14 cellular contexts compared by ENCODE assay signal in genomic region chr7:90710466-90710850, GRCh38.
DNase-seq lines count a peak whose midpoint lies in the region; ATAC-seq and TF ChIP-seq lines count a peak whose summit lies in the region.
"Had no signal": no experiment of that assay in that cellular context is flagged by ENCODE, and none has a peak within 500 bp of the region (broad histone marks: within the 10 kb centered on the region; RNA-seq: fewer than 3 reads in every experiment).

No MANE protein-coding gene starts in this region.

- H3K4me1 Mint-ChIP-seq in CD8-positive, alpha-beta memory T cell = no peaks in the 10 kb centered on the region

- no peaks in the 10 kb centered on the region for H3K36me3 Mint-ChIP-seq in CD8-positive, alpha-beta memory T cell

- H3K36me3 ChIP-seq in GM06990 (ENCODE audit: control insufficient read depth, insufficient read depth, low read length) (no peaks in the 10 kb centered on the region), OCI-LY1 (ENCODE audit: insufficient read depth, low read length) (peaks cover 16% of the 10 kb centered on the region), mucosa of descending colon (ENCODE audit: low read depth) (no peaks in the 10 kb centered on the region), testis (ENCODE audit: low read depth, missing control alignments) (no peaks in the 10 kb centered on the region)
- H3K36me3 ChIP-seq in CD8-positive, alpha-beta memory T cell (ENCODE audit: insufficient read depth, low read length) = no peaks in the 10 kb centered on the region
- H3K36me3 ChIP-seq: prostate gland had no signal

- POLR2A ChIA-PET in CD8-positive, alpha-beta memory T cell (lab: Charles Lee) = no interaction called here

- 77 to 83% methylated on average over 4 of the region's 4 CpGs for WGBS in testis, 2 donors

- H3K9me3 Mint-ChIP-seq in CD8-positive, alpha-beta memory T cell = peaks cover 0 to 4% (median 0%) of the 10 kb centered on the region in 5 donors
- H3K9me3 Mint-ChIP-seq: activated T-cell treated with anti-CD3 and anti-CD28 coated beads, Interleukin-2, amount 50 U/mL, for 24 hours had no signal

- H3K9me3 ChIP-seq in OCI-LY1 (ENCODE audit: low read length) = no peaks in the 10 kb centered on the region
- H3K9me3 ChIP-seq in mucosa of descending colon = no peaks in the 10 kb centered on the region
- H3K9me3 ChIP-seq in testis = no peaks in the 10 kb centered on the region
- H3K9me3 ChIP-seq in CD8-positive, alpha-beta memory T cell (ENCODE audit: low read length) = no peaks in the 10 kb centered on the region
- H3K9me3 ChIP-seq: prostate gland had no signal

- peak; percentile 10 for ATAC-seq in GM21576 (IDR thresholded peaks at IDR 0.05; ENCODE audit: unreplicated experiment)
- peak; percentile 7 for ATAC-seq in mucosa of descending colon
- ATAC-seq: HCT116 had no signal

- TF ChIP-seq POLR2A in testis (IDR thresholded peaks at IDR 0.05) = no peak

- 0 out of 2 replicates have a peak, but pooled peaks cover 5% of the 10 kb centered on the region for H3F3A ChIP-seq in OCI-LY1 (ENCODE audit: insufficient read depth, low read length)

- no peak overlapping the region for H3K4me3 Mint-ChIP-seq in CD8-positive, alpha-beta memory T cell
- H3K4me3 Mint-ChIP-seq: activated T-cell treated with anti-CD3 and anti-CD28 coated beads, Interleukin-2, amount 50 U/mL, for 24 hours had no signal

- no peaks in the 10 kb centered on the region for H3K9me2 ChIP-seq in OCI-LY1 (ENCODE audit: low read depth, low read length)

- DNase-seq in GM06990 (ENCODE audit: extremely low read depth, insufficient read length) (no peak), mucosa of descending colon (no peak), NCI-H187 treated with DMSO at 0.1 percent for 48 hours (lab: John Stamatoyannopoulos, UW) (no peak), testis (no peak), DMS53 (lab: John Stamatoyannopoulos, UW) (no peak)
- DNase-seq in CD8-positive, alpha-beta memory T cell = no peak
- DNase-seq: activated T-cell treated with anti-CD3 and anti-CD28 coated beads, Interleukin-2, amount 50 U/mL, for 24 hours; NCI-H1436 treated with DMSO at 0.1 percent for 48 hours; PC-9 had no signal

- peaks cover 81% of the 10 kb centered on the region for H3K4me1 ChIP-seq in OCI-LY1 (ENCODE audit: insufficient read depth, low read length, severe bottlenecking)
- no peaks in the 10 kb centered on the region for H3K4me1 ChIP-seq in mucosa of descending colon (ENCODE audit: low read depth)
- no peaks in the 10 kb centered on the region for H3K4me1 ChIP-seq in testis
- H3K4me1 ChIP-seq in CD8-positive, alpha-beta memory T cell (ENCODE audit: insufficient read depth, low read length) = no peaks in the 10 kb centered on the region

- peaks cover 0 to 1% of the 10 kb centered on the region in 2 donors for H3K27me3 Mint-ChIP-seq in CD8-positive, alpha-beta memory T cell
- H3K27me3 Mint-ChIP-seq: activated T-cell treated with anti-CD3 and anti-CD28 coated beads, Interleukin-2, amount 50 U/mL, for 24 hours had no signal

- CTCF ChIA-PET in CD8-positive, alpha-beta memory T cell (lab: Charles Lee) = no interaction called here

- H3K27ac ChIP-seq in OCI-LY1 (ENCODE audit: low read depth, low read length, poor library complexity, severe bottlenecking) = peak overlapping the region; percentile 91
- H3K27ac ChIP-seq in testis = no peak overlapping the region
- H3K27ac ChIP-seq in CD8-positive, alpha-beta memory T cell (ENCODE audit: low read depth, low read length) = no peak overlapping the region
- H3K27ac ChIP-seq: C4-2B, PC-9, prostate gland had no signal

- no peak overlapping the region for H3K27ac Mint-ChIP-seq in CD8-positive, alpha-beta memory T cell
- H3K27ac Mint-ChIP-seq: activated T-cell treated with anti-CD3 and anti-CD28 coated beads, Interleukin-2, amount 50 U/mL, for 24 hours had no signal

- intact Hi-C loops in mucosa of descending colon (cut with DNase I, micrococcal nuclease) = no loop called here
- intact Hi-C loops in testis (cut with DNase I; ENCODE audit: low total_unique reads) = no loop called here

- H2AFZ ChIP-seq in OCI-LY1 (ENCODE audit: low read length) = no peak overlapping the region

- H3K27me3 ChIP-seq in GM06990 (replicated peaks; ENCODE audit: control insufficient read depth, insufficient read depth, low read length) (no peaks in the 10 kb centered on the region), OCI-LY1 (ENCODE audit: insufficient read depth, low read length) (no peaks in the 10 kb centered on the region), testis (no peaks in the 10 kb centered on the region)
- no peaks in the 10 kb centered on the region for H3K27me3 ChIP-seq in CD8-positive, alpha-beta memory T cell (ENCODE audit: insufficient read depth, low read length, poor library complexity, severe bottlenecking)

- no peak for TF ChIP-seq CTCF in GM06990 (IDR thresholded peaks at IDR 0.05; ENCODE audit: insufficient read depth, low read length, poor library complexity, severe bottlenecking)
- no peak for TF ChIP-seq CTCF in OCI-LY1 (IDR thresholded peaks at IDR 0.05; ENCODE audit: low read length)
- TF ChIP-seq CTCF in mucosa of descending colon (IDR thresholded peaks at IDR 0.05) = no peak
- no peak for TF ChIP-seq CTCF in testis (IDR thresholded peaks at IDR 0.05)

- H3K9ac ChIP-seq in OCI-LY1 (ENCODE audit: low read length) = peak overlapping the region; percentile 72

- peaks cover 55% of the 10 kb centered on the region for H3K79me2 ChIP-seq in OCI-LY1 (ENCODE audit: insufficient read depth, low read length)

- H3K4me2 ChIP-seq in OCI-LY1 (ENCODE audit: low read length) = peak overlapping the region; percentile 89
- H3K4me2 ChIP-seq: PC-9 had no signal

- H3K4me3 ChIP-seq in GM06990 (replicated peaks; ENCODE audit: low read depth, low read length) (peak overlapping the region; percentile 64), OCI-LY1 (ENCODE audit: low read depth, low read length, poor library complexity, severe bottlenecking) (peak overlapping the region; percentile 88), mucosa of descending colon (no peak overlapping the region), testis (no peak overlapping the region)
- H3K4me3 ChIP-seq in CD8-positive, alpha-beta memory T cell (ENCODE audit: low read length) = no peak overlapping the region
- H3K4me3 ChIP-seq: PC-9, prostate gland had no signal

- no peaks in the 10 kb centered on the region for H4K20me1 ChIP-seq in OCI-LY1 (ENCODE audit: insufficient read depth, low read length)

Comparison
In these comparisons a context has a peak if more than half of its experiments do, and no peak if none do; other contexts are left out.
1. H3K4me3 ChIP-seq: peak in GM06990 (single experiment) and OCI-LY1 (single experiment); none in mucosa of descending colon (single experiment), testis (0 of 2) and CD8-positive, alpha-beta memory T cell (single experiment).